16 cellular contexts compared by ENCODE assay signal in the genomic region with DNA sequence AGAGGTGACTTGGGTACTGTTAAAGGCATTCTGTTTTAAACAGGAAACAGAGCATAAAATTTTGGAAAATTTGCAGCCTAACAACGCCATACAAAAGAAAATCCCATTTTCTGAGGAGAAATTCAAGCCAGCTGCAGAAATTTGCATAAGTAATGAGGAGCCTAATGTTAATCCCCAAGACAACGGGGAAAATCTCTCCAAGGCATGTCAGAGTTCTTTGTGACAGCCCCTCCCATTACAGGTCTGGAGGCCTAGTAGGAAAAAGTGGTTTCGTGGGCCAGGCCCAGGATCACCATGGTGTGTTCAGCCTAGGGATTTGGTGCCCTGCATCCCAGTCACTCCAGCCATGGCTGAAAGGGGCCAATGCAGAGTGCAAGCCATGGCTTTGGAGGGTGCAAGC.
A peak's percentile ranks its signal among the peaks of the same experiment; 100 is the strongest.
DNase-seq lines count a peak whose midpoint lies in the region; ATAC-seq and TF ChIP-seq lines count a peak whose summit lies in the region.
"Had no signal": no experiment of that assay in that cellular context is flagged by ENCODE, and none has a peak within 500 bp of the region (broad histone marks: within the 10 kb centered on the region; RNA-seq: fewer than 3 reads in every experiment).

No MANE protein-coding gene starts in this region.

- H3K27me3 Mint-ChIP-seq in neural progenitor cell (ENCODE audit: insufficient read depth, low read depth): no peaks in the 10 kb centered on the region
- H3K27me3 Mint-ChIP-seq: CD4-positive, alpha-beta T cell had no signal

- H3K79me2 ChIP-seq in neural progenitor cell (ENCODE audit: low read depth): no peaks in the 10 kb centered on the region

- H3K27ac ChIP-seq in neural progenitor cell (no peak overlapping the region), lower lobe of right lung (no peak overlapping the region)
- H3K27ac ChIP-seq: C4-2B, HL-60 had no signal

- H3K4me1 ChIP-seq in neural progenitor cell (no peaks in the 10 kb centered on the region), lower lobe of right lung (no peaks in the 10 kb centered on the region)
- H3K4me1 ChIP-seq: BE2C, Caco-2 had no signal

- DNase-seq in Ammon's horn (ENCODE audit: low spot score): peak; percentile 67
- peak; percentile 63 for DNase-seq in globus pallidus (ENCODE audit: low spot score)
- peak; percentile 4 for DNase-seq in neural progenitor cell (ENCODE audit: low spot score)
- no peak for DNase-seq in germinal center (ENCODE audit: low spot score)
- no peak for DNase-seq in NCI-H2029 treated with DMSO at 0.1 percent for 48 hours (lab: John Stamatoyannopoulos, UW)
- no peak for DNase-seq in LoVo (ENCODE audit: low spot score)
- no peak for DNase-seq in lower lobe of right lung
- DNase-seq: 8988T; BE2C; Caco-2; CD4-positive, alpha-beta T cell; GDM1; HCEC 1CT had no signal

- H2AFZ ChIP-seq in neural progenitor cell (replicated peaks): no peak overlapping the region
- H2AFZ ChIP-seq: GM23338 had no signal

- no peaks in the 10 kb centered on the region for H3K4me1 Mint-ChIP-seq in neural progenitor cell

- no peak for TF ChIP-seq CTCF in neural progenitor cell (IDR thresholded peaks at IDR 0.05)
- TF ChIP-seq CTCF in lower lobe of right lung (IDR thresholded peaks at IDR 0.05): no peak

- intact Hi-C loops in lower lobe of right lung (cut with DNase I): no loop called here

- H3K4me3 Mint-ChIP-seq in neural progenitor cell: no peak overlapping the region
- H3K4me3 Mint-ChIP-seq: CD4-positive, alpha-beta T cell; GM23338 had no signal

- H3K9me3 Mint-ChIP-seq in neural progenitor cell: no peaks in the 10 kb centered on the region

- no peaks in the 10 kb centered on the region for H3F3A ChIP-seq in neural progenitor cell (ENCODE audit: low read depth)

- H3K4me3 ChIP-seq in neural progenitor cell (no peak overlapping the region), lower lobe of right lung (no peak overlapping the region)
- H3K4me3 ChIP-seq: GM23338 had no signal

- no peak overlapping the region for H3K4me2 ChIP-seq in neural progenitor cell
- H3K4me2 ChIP-seq: GM23338 had no signal

- H3K36me3 ChIP-seq in neural progenitor cell: no peaks in the 10 kb centered on the region
- H3K36me3 ChIP-seq in lower lobe of right lung: no peaks in the 10 kb centered on the region
- H3K36me3 ChIP-seq: BE2C had no signal

- no peaks in the 10 kb centered on the region for H3K36me3 Mint-ChIP-seq in neural progenitor cell

- no peak for ATAC-seq in lower lobe of right lung
- ATAC-seq: GM23338 had no signal

- H3K9me3 ChIP-seq in neural progenitor cell (ENCODE audit: low read depth): no peaks in the 10 kb centered on the region
- no peaks in the 10 kb centered on the region for H3K9me3 ChIP-seq in lower lobe of right lung
- H3K9me3 ChIP-seq: BE2C, Caco-2 had no signal

- no peak overlapping the region for H3K27ac Mint-ChIP-seq in neural progenitor cell
- H3K27ac Mint-ChIP-seq: CD4-positive, alpha-beta T cell; GM23338 had no signal

- no peaks in the 10 kb centered on the region for H4K20me1 ChIP-seq in neural progenitor cell (ENCODE audit: low read depth)

- H3K27me3 ChIP-seq in neural progenitor cell (no peaks in the 10 kb centered on the region), lower lobe of right lung (ENCODE audit: low read depth) (no peaks in the 10 kb centered on the region)
- H3K27me3 ChIP-seq: BE2C had no signal

- H3K9ac ChIP-seq in neural progenitor cell: no peak overlapping the region

Comparison
In these comparisons a context has a peak if more than half of its experiments do, and no peak if none do; other contexts are left out.
1. DNase-seq: peak in Ammon's horn (single experiment), globus pallidus (single experiment) and neural progenitor cell (single experiment); none in germinal center (single experiment), NCI-H2029 treated with DMSO at 0.1 percent for 48 hours (single experiment), LoVo (single experiment) and lower lobe of right lung (single experiment).